1 cellular context compared by ENCODE assay signal in the genomic region with DNA sequence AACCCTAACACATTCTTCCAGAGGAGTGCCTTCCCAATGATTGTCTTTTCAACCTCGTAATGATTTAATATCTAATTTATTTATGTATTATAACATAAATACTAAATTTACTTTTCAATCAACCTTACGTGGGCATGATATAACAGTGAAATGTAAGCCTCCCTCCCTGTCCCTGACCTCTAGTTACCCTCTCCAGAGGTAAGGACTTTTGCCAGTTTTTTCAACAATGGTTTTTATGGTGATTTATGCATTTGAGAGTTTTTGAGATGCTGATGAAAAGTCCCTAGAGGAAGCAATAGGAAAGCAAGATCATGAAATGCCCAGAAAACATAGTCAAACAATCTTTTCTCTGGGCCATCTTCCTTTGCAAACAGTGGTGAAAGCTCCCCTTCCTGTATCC.
TF ChIP-seq lines count a peak whose summit lies in the region.

No MANE protein-coding gene starts in this region.

TF ChIP-seq in GM23338, 12 proteins besides CTCF, POLR2A, EP300 and RAD21:
- TF ChIP-seq ZNF114 (CRISPR knock-in tag; IDR thresholded peaks at IDR 0.05), result no peak
- TF ChIP-seq, protein P1, sequence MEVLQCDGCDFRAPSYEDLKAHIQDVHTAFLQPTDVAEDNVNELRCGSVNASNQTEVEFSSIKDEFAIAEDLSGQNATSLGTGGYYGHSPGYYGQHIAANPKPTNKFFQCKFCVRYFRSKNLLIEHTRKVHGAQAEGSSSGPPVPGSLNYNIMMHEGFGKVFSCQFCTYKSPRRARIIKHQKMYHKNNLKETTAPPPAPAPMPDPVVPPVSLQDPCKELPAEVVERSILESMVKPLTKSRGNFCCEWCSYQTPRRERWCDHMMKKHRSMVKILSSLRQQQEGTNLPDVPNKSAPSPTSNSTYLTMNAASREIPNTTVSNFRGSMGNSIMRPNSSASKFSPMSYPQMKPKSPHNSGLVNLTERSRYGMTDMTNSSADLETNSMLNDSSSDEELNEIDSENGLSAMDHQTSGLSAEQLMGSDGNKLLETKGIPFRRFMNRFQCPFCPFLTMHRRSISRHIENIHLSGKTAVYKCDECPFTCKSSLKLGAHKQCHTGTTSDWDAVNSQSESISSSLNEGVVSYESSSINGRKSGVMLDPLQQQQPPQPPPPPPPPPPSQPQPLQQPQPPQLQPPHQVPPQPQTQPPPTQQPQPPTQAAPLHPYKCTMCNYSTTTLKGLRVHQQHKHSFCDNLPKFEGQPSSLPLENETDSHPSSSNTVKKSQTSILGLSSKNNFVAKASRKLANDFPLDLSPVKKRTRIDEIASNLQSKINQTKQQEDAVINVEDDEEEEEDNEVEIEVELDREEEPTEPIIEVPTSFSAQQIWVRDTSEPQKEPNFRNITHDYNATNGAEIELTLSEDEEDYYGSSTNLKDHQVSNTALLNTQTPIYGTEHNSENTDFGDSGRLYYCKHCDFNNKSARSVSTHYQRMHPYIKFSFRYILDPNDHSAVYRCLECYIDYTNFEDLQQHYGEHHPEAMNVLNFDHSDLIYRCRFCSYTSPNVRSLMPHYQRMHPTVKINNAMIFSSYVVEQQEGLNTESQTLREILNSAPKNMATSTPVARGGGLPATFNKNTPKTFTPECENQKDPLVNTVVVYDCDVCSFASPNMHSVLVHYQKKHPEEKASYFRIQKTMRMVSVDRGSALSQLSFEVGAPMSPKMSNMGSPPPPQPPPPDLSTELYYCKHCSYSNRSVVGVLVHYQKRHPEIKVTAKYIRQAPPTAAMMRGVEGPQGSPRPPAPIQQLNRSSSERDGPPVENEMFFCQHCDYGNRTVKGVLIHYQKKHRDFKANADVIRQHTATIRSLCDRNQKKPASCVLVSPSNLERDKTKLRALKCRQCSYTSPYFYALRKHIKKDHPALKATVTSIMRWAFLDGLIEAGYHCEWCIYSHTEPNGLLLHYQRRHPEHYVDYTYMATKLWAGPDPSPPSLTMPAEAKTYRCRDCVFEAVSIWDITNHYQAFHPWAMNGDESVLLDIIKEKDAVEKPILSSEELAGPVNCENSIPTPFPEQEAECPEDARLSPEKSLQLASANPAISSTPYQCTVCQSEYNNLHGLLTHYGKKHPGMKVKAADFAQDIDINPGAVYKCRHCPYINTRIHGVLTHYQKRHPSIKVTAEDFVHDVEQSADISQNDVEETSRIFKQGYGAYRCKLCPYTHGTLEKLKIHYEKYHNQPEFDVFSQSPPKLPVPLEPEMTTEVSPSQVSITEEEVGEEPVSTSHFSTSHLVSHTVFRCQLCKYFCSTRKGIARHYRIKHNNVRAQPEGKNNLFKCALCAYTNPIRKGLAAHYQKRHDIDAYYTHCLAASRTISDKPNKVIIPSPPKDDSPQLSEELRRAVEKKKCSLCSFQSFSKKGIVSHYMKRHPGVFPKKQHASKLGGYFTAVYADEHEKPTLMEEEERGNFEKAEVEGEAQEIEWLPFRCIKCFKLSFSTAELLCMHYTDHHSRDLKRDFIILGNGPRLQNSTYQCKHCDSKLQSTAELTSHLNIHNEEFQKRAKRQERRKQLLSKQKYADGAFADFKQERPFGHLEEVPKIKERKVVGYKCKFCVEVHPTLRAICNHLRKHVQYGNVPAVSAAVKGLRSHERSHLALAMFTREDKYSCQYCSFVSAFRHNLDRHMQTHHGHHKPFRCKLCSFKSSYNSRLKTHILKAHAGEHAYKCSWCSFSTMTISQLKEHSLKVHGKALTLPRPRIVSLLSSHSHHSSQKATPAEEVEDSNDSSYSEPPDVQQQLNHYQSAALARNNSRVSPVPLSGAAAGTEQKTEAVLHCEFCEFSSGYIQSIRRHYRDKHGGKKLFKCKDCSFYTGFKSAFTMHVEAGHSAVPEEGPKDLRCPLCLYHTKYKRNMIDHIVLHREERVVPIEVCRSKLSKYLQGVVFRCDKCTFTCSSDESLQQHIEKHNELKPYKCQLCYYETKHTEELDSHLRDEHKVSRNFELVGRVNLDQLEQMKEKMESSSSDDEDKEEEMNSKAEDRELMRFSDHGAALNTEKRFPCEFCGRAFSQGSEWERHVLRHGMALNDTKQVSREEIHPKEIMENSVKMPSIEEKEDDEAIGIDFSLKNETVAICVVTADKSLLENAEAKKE (CRISPR knock-in tag; IDR thresholded peaks at IDR 0.05), result no peak
- TF ChIP-seq REST (IDR thresholded peaks at IDR 0.05; ENCODE audit: unreplicated experiment), result no peak
- TF ChIP-seq ETS1 (IDR thresholded peaks at IDR 0.05), result no peak
- TF ChIP-seq EZH2phosphoT487 (IDR thresholded peaks at IDR 0.05; ENCODE audit: unreplicated experiment), result no peak
- no peak for TF ChIP-seq POLR2AphosphoS5 (IDR thresholded peaks at IDR 0.05; ENCODE audit: low read depth)
- TF ChIP-seq STAT1 (IDR thresholded peaks at IDR 0.05; ENCODE audit: unreplicated experiment), result no peak
- no peak for TF ChIP-seq ZNF331 (CRISPR knock-in tag; IDR thresholded peaks at IDR 0.05; ENCODE audit: low read depth)
- TF ChIP-seq JUNB (IDR thresholded peaks at IDR 0.05; ENCODE audit: unreplicated experiment), result no peak
- no peak for TF ChIP-seq CREB1 (CRISPR knock-in tag; IDR thresholded peaks at IDR 0.05; ENCODE audit: low read depth)
- no peak for TF ChIP-seq EZH2 (IDR thresholded peaks at IDR 0.05; ENCODE audit: low read depth, unreplicated experiment)
- TF ChIP-seq NANOG (IDR thresholded peaks at IDR 0.05; ENCODE audit: borderline replicate concordance), result no peak
